7 cellular contexts compared by ENCODE assay signal in the genomic region with DNA sequence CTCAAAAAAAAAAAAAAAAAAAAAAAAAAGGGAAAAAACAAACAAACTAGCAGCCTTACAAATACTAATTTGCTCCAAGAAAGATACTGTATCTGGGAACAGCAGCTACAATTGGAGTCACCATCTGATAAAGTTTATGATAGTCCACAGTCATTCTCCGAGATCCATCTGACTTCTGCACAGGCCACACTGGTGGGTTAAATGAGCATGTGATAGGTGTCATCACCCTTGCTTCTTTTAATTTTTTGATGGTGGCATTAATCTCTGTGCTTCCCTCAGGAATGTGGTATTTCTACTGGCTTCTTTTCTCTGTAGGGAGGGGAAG. TPM values are rescaled to one million over a fixed set of nuclear protein-coding genes. Genes with fewer than 3 reads are reported as not detected.
"Had no signal": no experiment of that assay in that cellular context is flagged by ENCODE, and none has a peak within 500 bp of the region (broad histone marks: within the 10 kb centered on the region; RNA-seq: fewer than 3 reads in every experiment).

No MANE protein-coding gene starts in this region.

- H3K27me3 Mint-ChIP-seq: activated naive CD4-positive, alpha-beta T cell treated with anti-CD3 and anti-CD28 coated beads, Interleukin-2, amount 50 U/mL, for 24 hours; naive thymus-derived CD4-positive, alpha-beta T cell had no signal

- DNase-seq: lower lobe of right lung had no signal

- H3K9me3 ChIP-seq: esophagus muscularis mucosa, lower lobe of right lung, neutrophil, upper lobe of left lung had no signal

- FAIRE-seq: bronchial epithelial cell had no signal

- H3K9me3 Mint-ChIP-seq: activated naive CD4-positive, alpha-beta T cell treated with anti-CD3 and anti-CD28 coated beads, Interleukin-2, amount 50 U/mL, for 24 hours had no signal

- H3K27ac Mint-ChIP-seq: activated naive CD4-positive, alpha-beta T cell treated with anti-CD3 and anti-CD28 coated beads, Interleukin-2, amount 50 U/mL, for 24 hours had no signal

- H3K36me3 Mint-ChIP-seq: activated naive CD4-positive, alpha-beta T cell treated with anti-CD3 and anti-CD28 coated beads, Interleukin-2, amount 50 U/mL, for 24 hours had no signal

RNA-seq across cellular contexts. Expression of a gene that starts 52.1 kb away (rescaled TPM):
- polyA plus RNA-seq: naive thymus-derived CD4-positive, alpha-beta T cell had no signal
